In genomic region chr6:24430086-24430485, GRCh38 we compare ENCODE assay signal across 19 cellular contexts. TPM values are rescaled to one million over a fixed set of nuclear protein-coding genes. Genes with fewer than 3 reads are reported as not detected.
A peak's percentile ranks its signal among the peaks of the same experiment; 100 is the strongest.
DNase-seq lines count a peak whose midpoint lies in the region; ATAC-seq and TF ChIP-seq lines count a peak whose summit lies in the region.
"Had no signal": no experiment of that assay in that cellular context is flagged by ENCODE, and none has a peak within 500 bp of the region (broad histone marks: within the 10 kb centered on the region; RNA-seq: fewer than 3 reads in every experiment).

No MANE protein-coding gene starts in this region.

- no peak for TF ChIP-seq CTCF in IMR-90 (conservative IDR thresholded peaks at IDR 0.05; ENCODE audit: low read depth, low read length)
- no peak for TF ChIP-seq CTCF in smooth muscle cell (IDR thresholded peaks at IDR 0.05; ENCODE audit: borderline replicate concordance, insufficient read depth, poor library complexity, severe bottlenecking)
- no peak for TF ChIP-seq CTCF in vagina (IDR thresholded peaks at IDR 0.05)

- H3K27ac ChIP-seq in IMR-90 (ENCODE audit: insufficient read depth, low read length), result no peak overlapping the region
- no peak overlapping the region for H3K27ac ChIP-seq in smooth muscle cell (ENCODE audit: low read depth)
- no peak overlapping the region for H3K27ac ChIP-seq in vagina
- H3K27ac ChIP-seq: 22Rv1, SJCRH30 had no signal

- DNase-seq in activated effector memory CD4-positive, alpha-beta T cell treated with anti-CD3 and anti-CD28 coated beads, Interleukin-2, amount 50 U/mL, for 16 hours, result peak; percentile 28
- no peak for DNase-seq in activated effector memory CD4-positive, alpha-beta T cell treated with Interleukin-2 at 50 U/mL for 16 hours
- DNase-seq in IMR-90 (peak; percentile 47), fibroblast of peridontal ligament (ENCODE audit: extremely low read depth) (peak; percentile 32), smooth muscle cell (lab: John Stamatoyannopoulos, UW; ENCODE audit: unreplicated experiment) (no peak), vagina (ENCODE audit: extremely low spot score in 2 of 2) (no peak), H7 (no peak)
- DNase-seq: CD4-positive, alpha-beta memory T cell; DMS53; GOT3; MG63; NCI-H1048; NCI-H1436; NCI-H2029; NCI-H345; NCI-H524 treated with DMSO at 0.1 percent for 48 hours; SJCRH30 had no signal

- H2BK15ac ChIP-seq in IMR-90 (ENCODE audit: low read depth, low read length), result no peak overlapping the region

- no peak overlapping the region for H3K56ac ChIP-seq in IMR-90 (ENCODE audit: extremely low read depth, insufficient read depth, low read length)

- no peak overlapping the region for H3K4ac ChIP-seq in IMR-90 (ENCODE audit: low read depth, low read length)

- no peak overlapping the region for H3K9ac ChIP-seq in IMR-90 (ENCODE audit: low read depth, low read length)
- no peak overlapping the region for H3K9ac ChIP-seq in smooth muscle cell (ENCODE audit: low read depth)

- in situ Hi-C loops in IMR-90 (cut with MboI; ENCODE audit: low sequenced_read_pairs), result loop anchor here (10.0 kb wide), 1 partner anchor 265 kb away; no protein-coding TSS in a partner anchor

- H4K5ac ChIP-seq in IMR-90 (ENCODE audit: low read depth, low read length), result no peak overlapping the region

- H2AFZ ChIP-seq in IMR-90 (replicated peaks; ENCODE audit: low read length, poor library complexity), result no peak overlapping the region
- no peak overlapping the region for H2AFZ ChIP-seq in smooth muscle cell (ENCODE audit: low read depth)

- H4K91ac ChIP-seq in IMR-90 (ENCODE audit: insufficient read depth, low read depth, low read length), result no peak overlapping the region

- dilution Hi-C loops in IMR-90 (cut with HindIII; ENCODE audit: low sequenced_read_pairs, unreplicated experiment), result no loop called here

- BruUV-seq in IMR-90 (replicated peaks; lab: Mats Ljungman, UMichigan), result no TSS peak

- no peak for TF ChIP-seq RAD21 in IMR-90 (IDR thresholded peaks at IDR 0.05; ENCODE audit: low read length)

- H2AK5ac ChIP-seq in IMR-90 (ENCODE audit: low read depth, low read length), result no peak overlapping the region

- H3K4me1 ChIP-seq in IMR-90 (ENCODE audit: control insufficient read depth, insufficient read depth, low read length) (peaks cover 3% of the 10 kb centered on the region; the same call in 1 of the 2 replicates), smooth muscle cell (ENCODE audit: low read depth) (no peaks in the 10 kb centered on the region), vagina (no peaks in the 10 kb centered on the region)
- H3K4me1 ChIP-seq: SJCRH30 had no signal

- no peak overlapping the region for H3K14ac ChIP-seq in IMR-90 (replicated peaks; ENCODE audit: low read depth, low read length)

- H3K27me3 ChIP-seq in IMR-90 (ENCODE audit: control insufficient read depth, insufficient read depth, low read length) (no peaks in the 10 kb centered on the region), smooth muscle cell (ENCODE audit: low read depth) (no peaks in the 10 kb centered on the region), vagina (no peaks in the 10 kb centered on the region), H7 (ENCODE audit: control insufficient read depth, insufficient read depth, low read length) (no peaks in the 10 kb centered on the region)
- H3K27me3 ChIP-seq: MG63, SJCRH30 had no signal

- H2BK120ac ChIP-seq in IMR-90 (ENCODE audit: low read depth, low read length), result no peak overlapping the region

- intact Hi-C loops in IMR-90 (cut with micrococcal nuclease), result no loop called here
- intact Hi-C loops in vagina (cut with DNase I), result no loop called here

- POLR2A ChIA-PET in IMR-90 (lab: Charles Lee; ENCODE audit: unreplicated experiment), result no interaction called here

- H4K8ac ChIP-seq in IMR-90 (ENCODE audit: low read depth in 2 of 2, low read length in 2 of 2), result no peak overlapping the region

- H3K36me3 ChIP-seq in IMR-90 (ENCODE audit: control insufficient read depth, insufficient read depth, low read length) (peaks cover 1% of the 10 kb centered on the region; the same call in 1 of the 2 replicates), smooth muscle cell (ENCODE audit: low read depth) (peaks cover 4% of the 10 kb centered on the region), vagina (peaks cover 0 to under 1% of the 10 kb centered on the region in 2 donors), H7 (replicated peaks; ENCODE audit: control insufficient read depth, insufficient read depth, low read length) (peaks cover under 1% of the 10 kb centered on the region)

- H3F3A ChIP-seq in smooth muscle cell (ENCODE audit: low read depth), result no peaks in the 10 kb centered on the region

- peaks cover 4% of the 10 kb centered on the region for H3K9me1 ChIP-seq in IMR-90 (ENCODE audit: insufficient read depth, low read length)

- H4K20me1 ChIP-seq in IMR-90 (ENCODE audit: insufficient read depth, low read length) (no peaks in the 10 kb centered on the region), smooth muscle cell (ENCODE audit: low read depth) (no peaks in the 10 kb centered on the region)

- no peak overlapping the region for H3K23ac ChIP-seq in IMR-90 (ENCODE audit: low read depth, low read length)

- no peak overlapping the region for H2BK5ac ChIP-seq in IMR-90 (ENCODE audit: low read depth, low read length, poor library complexity, severe bottlenecking)

- TF ChIP-seq POLR2A in IMR-90 (IDR thresholded peaks at IDR 0.05; ENCODE audit: low read depth, low read length), result no peak
- TF ChIP-seq POLR2A in vagina (IDR thresholded peaks at IDR 0.05), result no peak

- H3K79me2 ChIP-seq in smooth muscle cell (ENCODE audit: low read depth), result no peaks in the 10 kb centered on the region

- CTCF ChIA-PET in IMR-90 (lab: Yijun Ruan, JAX), result interaction anchor here (0.6 to 1.7 kb wide), 5 partner anchors 8 to 155 kb away, joined by 3 to 7 read pairs (median 5); no protein-coding TSS in a partner anchor

- H3K9me3 ChIP-seq in IMR-90 (ENCODE audit: control insufficient read depth, insufficient read depth, low read length) (no peaks in the 10 kb centered on the region), smooth muscle cell (replicated peaks; ENCODE audit: low read depth) (no peaks in the 10 kb centered on the region), vagina (no peaks in the 10 kb centered on the region)
- H3K9me3 ChIP-seq: MG63, SJCRH30 had no signal

- ATAC-seq in IMR-90 (ENCODE audit: low read depth), result no peak
- ATAC-seq in GM21528 (IDR thresholded peaks at IDR 0.05; ENCODE audit: low FRiP score, unreplicated experiment), result no peak

- H2BK20ac ChIP-seq in IMR-90 (ENCODE audit: low read depth, low read length), result no peak overlapping the region

- H3K18ac ChIP-seq in IMR-90 (ENCODE audit: low read depth, low read length), result no peak overlapping the region

- no peak overlapping the region for H3K4me3 ChIP-seq in IMR-90 (ENCODE audit: insufficient read depth, low read depth, low read length)
- H3K4me3 ChIP-seq in smooth muscle cell, result no peak overlapping the region
- no peak overlapping the region for H3K4me3 ChIP-seq in vagina
- H3K4me3 ChIP-seq in H7 (ENCODE audit: insufficient read depth, low read depth, low read length), result no peak overlapping the region
- H3K4me3 ChIP-seq: MG63, SJCRH30 had no signal

- H3K79me1 ChIP-seq in IMR-90 (ENCODE audit: low read depth in 1 of 2, low read length in 2 of 2), result no peaks in the 10 kb centered on the region

- no peak overlapping the region for H2AK9ac ChIP-seq in IMR-90 (replicated peaks; ENCODE audit: low read depth, low read length, poor library complexity)

- no peak overlapping the region for H3K4me2 ChIP-seq in IMR-90 (ENCODE audit: low read depth, low read length)
- no peak overlapping the region for H3K4me2 ChIP-seq in smooth muscle cell

- 36% methylated on average over 3 of the region's 3 CpGs; no CpG with 5 or more reads in 1 of the 2 experiments for WGBS in IMR-90 (ENCODE audit: extremely low coverage in 2 of 2, insufficient read length in 1 of 2), 2 experiments
- WGBS in smooth muscle cell (ENCODE audit: low lambda C conversion rate), result 85% methylated on average over 3 of the region's 3 CpGs

TF ChIP-seq in IMR-90, 13 proteins besides CTCF, POLR2A, EP300 and RAD21 (continues in another document):
- no peak for TF ChIP-seq RCOR1 (IDR thresholded peaks at IDR 0.05; ENCODE audit: insufficient replicate concordance, low read length)
- TF ChIP-seq MXI1 (IDR thresholded peaks at IDR 0.05; ENCODE audit: borderline replicate concordance, low read depth, low read length), result no peak
- TF ChIP-seq MAZ (IDR thresholded peaks at IDR 0.05; ENCODE audit: borderline replicate concordance, low read depth, low read length), result no peak
- TF ChIP-seq FOS (IDR thresholded peaks at IDR 0.05; ENCODE audit: low read depth, low read length), result no peak
- no peak for TF ChIP-seq USF2 (IDR thresholded peaks at IDR 0.05; ENCODE audit: low read depth, low read length)

RNA-seq across cellular contexts. Expression of gene MRS2, which starts 27.4 kb away (rescaled TPM):
- 8.8 and 16.9 TPM in 2 replicates for total RNA-seq in IMR-90 (2012; rRNA removed)
- polyA plus RNA-seq in IMR-90 (2012; rRNA removed), result 8.7 and 11.1 TPM in 2 replicates
- polyA plus RNA-seq in IMR-90 (2012; cell fraction: cytosol; rRNA removed), result 3.1 and 4.6 TPM in 2 replicates
- polyA plus RNA-seq in IMR-90 (2012; cell fraction: nucleus; rRNA removed; ENCODE audit: low replicate concordance), result 8.2 and 13.5 TPM in 2 replicates
- 27.7 and 38.6 TPM in 2 replicates for total RNA-seq in smooth muscle cell
- polyA plus RNA-seq in smooth muscle cell, result 19.7 and 28.2 TPM in 2 replicates
- total RNA-seq in vagina, result 23.1 TPM
- total RNA-seq in H7 (2014; rRNA removed; shearing (Covaris generic)), result 71.4 and 79.1 TPM in 2 replicates

RNA-seq across cellular contexts. Expression of gene GPLD1, which starts 59.3 kb away (rescaled TPM):
- total RNA-seq in IMR-90 (2012; rRNA removed), result 0.18 and 0.28 TPM in 2 replicates
- 0.05 and 0.11 TPM in 2 replicates for polyA plus RNA-seq in IMR-90 (2012; rRNA removed)
- polyA plus RNA-seq in IMR-90 (2012; cell fraction: cytosol; rRNA removed), result 0.05 and 0.21 TPM in 2 replicates
- 0.11 and 0.12 TPM in 2 replicates for polyA plus RNA-seq in IMR-90 (2012; cell fraction: nucleus; rRNA removed; ENCODE audit: low replicate concordance)
- 0.13 and 0.27 TPM in 2 replicates for total RNA-seq in smooth muscle cell
- polyA plus RNA-seq in smooth muscle cell, result 0.14 and 0.40 TPM in 2 replicates
- 15.7 TPM for total RNA-seq in vagina
- total RNA-seq in H7 (2014; rRNA removed; shearing (Covaris generic)), result 2.0 and 2.5 TPM in 2 replicates

Comparison
In these comparisons a context has a peak if more than half of its experiments do, and no peak if none do; other contexts are left out.
1. DNase-seq: peak in activated effector memory CD4-positive, alpha-beta T cell treated with anti-CD3 and anti-CD28 coated beads, Interleukin-2, amount 50 U/mL, for 16 hours (single experiment), IMR-90 (single experiment) and fibroblast of peridontal ligament (single experiment); none in activated effector memory CD4-positive, alpha-beta T cell treated with Interleukin-2 at 50 U/mL for 16 hours (single experiment), smooth muscle cell (single experiment), vagina (0 of 2) and H7 (single experiment).